8 cellular contexts compared by ENCODE assay signal in the genomic region with DNA sequence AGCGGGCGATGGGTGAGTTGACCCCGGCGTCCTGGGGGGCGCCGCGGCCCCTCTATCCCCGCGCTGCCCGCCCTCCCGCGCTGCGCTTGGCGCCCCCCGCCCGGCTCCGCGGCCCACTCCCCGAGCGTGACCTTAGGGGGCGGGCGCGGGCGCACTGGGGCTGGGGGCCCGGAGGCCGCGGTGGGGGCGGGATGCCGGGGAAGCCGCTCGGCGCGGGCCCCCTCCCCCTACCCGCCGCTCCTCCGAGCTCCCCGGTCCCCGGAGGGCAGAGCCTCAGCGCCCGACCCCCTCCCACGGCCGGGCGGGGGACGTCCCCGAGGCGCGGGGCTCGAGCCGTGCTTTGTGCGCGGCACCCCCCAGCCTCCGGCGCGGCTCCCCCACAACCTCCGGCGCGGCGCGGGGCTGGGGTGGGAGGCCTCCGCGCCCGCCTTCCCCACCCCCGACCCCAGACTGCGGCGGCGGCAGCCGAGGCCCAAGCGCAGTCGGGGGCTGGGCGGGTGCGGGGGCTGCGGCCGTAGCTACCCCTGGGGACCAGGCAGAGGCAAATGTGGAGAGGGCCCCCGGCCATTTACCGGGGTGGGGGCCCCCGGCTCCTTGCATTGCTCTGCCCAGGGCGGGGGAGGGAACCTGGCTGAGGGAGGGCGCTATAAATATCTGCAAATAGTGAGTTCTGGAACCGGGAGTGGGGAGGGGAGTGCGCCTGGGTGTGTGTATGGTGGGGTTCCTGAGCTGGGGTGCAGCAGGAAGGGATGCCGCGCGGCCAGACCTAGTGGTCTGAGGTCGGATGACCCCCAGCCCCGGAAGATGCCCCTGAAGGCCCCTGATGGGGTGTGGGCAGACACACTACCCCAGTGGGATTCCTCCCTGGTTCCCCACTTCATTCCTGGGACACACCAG. TPM values are rescaled to one million over a fixed set of nuclear protein-coding genes. Genes with fewer than 3 reads are reported as not detected.
DNase-seq lines count a peak whose midpoint lies in the region; ATAC-seq and TF ChIP-seq lines count a peak whose summit lies in the region.

No MANE protein-coding gene starts in this region.

- H2BK12ac ChIP-seq in trophoblast cell (ENCODE audit: low read length), result no peak overlapping the region

- H3K4me3 ChIP-seq in OCI-LY1 (ENCODE audit: low read depth, low read length, poor library complexity, severe bottlenecking), result peak overlapping the region; percentile 65
- H3K4me3 ChIP-seq in trophoblast cell (ENCODE audit: low read depth, low read length), result peak overlapping the region; percentile 79

- peaks cover 69% of the 10 kb centered on the region for H3K36me3 ChIP-seq in OCI-LY1 (ENCODE audit: insufficient read depth, low read length)
- H3K36me3 ChIP-seq in trophoblast cell (ENCODE audit: control insufficient read depth in 1 of 2, insufficient read depth in 2 of 2, low read length in 2 of 2), result no peaks in the 10 kb centered on the region

- H3K27ac ChIP-seq in OCI-LY1 (ENCODE audit: low read depth, low read length, poor library complexity, severe bottlenecking) (peak overlapping the region; percentile 98), trophoblast cell (ENCODE audit: low read depth, low read length) (peak overlapping the region; percentile 16)

- H3K14ac ChIP-seq in trophoblast cell (ENCODE audit: low read length), result peak overlapping the region; percentile 79

- H3K9me3 ChIP-seq in OCI-LY1 (ENCODE audit: low read length), result no peaks in the 10 kb centered on the region
- no peaks in the 10 kb centered on the region for H3K9me3 ChIP-seq in trophoblast cell (ENCODE audit: insufficient read depth, low read depth, low read length)

- H4K20me1 ChIP-seq in OCI-LY1 (ENCODE audit: insufficient read depth, low read length), result no peaks in the 10 kb centered on the region

- H2BK120ac ChIP-seq in trophoblast cell (ENCODE audit: insufficient read depth, low read length, poor library complexity), result peak overlapping the region; percentile 26

- H2BK5ac ChIP-seq in trophoblast cell (ENCODE audit: low read depth, low read length, poor library complexity), result peak overlapping the region; percentile 65

- peaks cover 51% of the 10 kb centered on the region for H3K79me2 ChIP-seq in OCI-LY1 (ENCODE audit: insufficient read depth, low read length)
- peaks cover 20% of the 10 kb centered on the region for H3K79me2 ChIP-seq in trophoblast cell (ENCODE audit: control insufficient read depth, insufficient read depth, low read length, poor library complexity)

- peaks cover 4% of the 10 kb centered on the region for H3F3A ChIP-seq in OCI-LY1 (ENCODE audit: insufficient read depth, low read length)

- no peaks in the 10 kb centered on the region for H3K27me3 ChIP-seq in OCI-LY1 (ENCODE audit: insufficient read depth, low read length)
- no peaks in the 10 kb centered on the region for H3K27me3 ChIP-seq in trophoblast cell (ENCODE audit: insufficient read depth, low read length)

- peak overlapping the region; percentile 93 for H4K91ac ChIP-seq in trophoblast cell (ENCODE audit: low read depth, low read length)

- H3K4me2 ChIP-seq in OCI-LY1 (ENCODE audit: low read length) (peak overlapping the region; percentile 93), trophoblast cell (ENCODE audit: low read length) (peak overlapping the region; percentile 81)

- no peak overlapping the region for H3K23ac ChIP-seq in trophoblast cell (ENCODE audit: low read length)

- no peak for ATAC-seq in GM19023 (IDR thresholded peaks at IDR 0.05; ENCODE audit: unreplicated experiment)
- ATAC-seq in GM18511 (IDR thresholded peaks at IDR 0.05; ENCODE audit: unreplicated experiment), result no peak

- H3K4me1 ChIP-seq in OCI-LY1 (ENCODE audit: insufficient read depth, low read length, severe bottlenecking) (peaks cover 88% of the 10 kb centered on the region), trophoblast cell (ENCODE audit: control insufficient read depth in 1 of 2, insufficient read depth in 2 of 2, low read length in 2 of 2) (peaks cover 28 to 37% of the 10 kb centered on the region in 2 experiments)

- DNase-seq in G401 (ENCODE audit: low spot score) (peak; percentile 75), erythroblast (lab: John Stamatoyannopoulos, UW) (peak; percentile 55 to 63), trophoblast cell (no peak), DMS114 treated with DMSO at 0.1 percent for 48 hours (lab: John Stamatoyannopoulos, UW; ENCODE audit: unreplicated experiment) (no peak)
- no peak for DNase-seq in central memory CD4-positive, alpha-beta T cell

- peaks cover 22% of the 10 kb centered on the region for H3K79me1 ChIP-seq in trophoblast cell (ENCODE audit: low read length)

- H3K9me2 ChIP-seq in OCI-LY1 (ENCODE audit: low read depth, low read length), result no peaks in the 10 kb centered on the region

- peak overlapping the region; percentile 91 for H3K4ac ChIP-seq in trophoblast cell (ENCODE audit: low read depth, low read length)

- H2AK5ac ChIP-seq in trophoblast cell (ENCODE audit: low read length), result peak overlapping the region; percentile 42

- no peak for TF ChIP-seq CTCF in OCI-LY1 (IDR thresholded peaks at IDR 0.05; ENCODE audit: low read length)

- H4K12ac ChIP-seq in trophoblast cell (ENCODE audit: low read depth, low read length), result peak overlapping the region; percentile 29

- H2AFZ ChIP-seq in OCI-LY1 (ENCODE audit: low read length), result no peak overlapping the region
- H2AFZ ChIP-seq in trophoblast cell (ENCODE audit: insufficient read depth, low read length, poor library complexity), result peak overlapping the region; percentile 24

- H3K18ac ChIP-seq in trophoblast cell (ENCODE audit: low read length), result peak overlapping the region; percentile 77

- no CpG with 5 or more reads among the region's 85 CpGs for WGBS in trophoblast cell (ENCODE audit: extremely low coverage, insufficient coverage, insufficient read length)

- H3K9ac ChIP-seq in OCI-LY1 (ENCODE audit: low read length) (peak overlapping the region; percentile 85), trophoblast cell (ENCODE audit: low read length) (peak overlapping the region; percentile 51)

- no peak for TF ChIP-seq POLR2A in erythroblast (IDR thresholded peaks at IDR 0.05; ENCODE audit: low read length)

- peak overlapping the region; percentile 72 for H4K8ac ChIP-seq in trophoblast cell (ENCODE audit: low read depth, low read length)

- in situ Hi-C loops in G401 (cut with HindIII; ENCODE audit: low sequenced_read_pairs), result no loop called here

RNA-seq across cellular contexts. Expression of a gene that starts 1.0 kb away (rescaled TPM):
- 13.8 and 18.6 TPM in 2 replicates for total RNA-seq in G401 (2014; rRNA removed; shearing (Covaris generic))
- 19.8 and 20.9 TPM in 2 replicates for polyA plus RNA-seq in trophoblast cell (2013)

RNA-seq across cellular contexts. Expression of a gene that starts 44.3 kb away (rescaled TPM):
- 23.5 and 32.1 TPM in 2 replicates for total RNA-seq in G401 (2014; rRNA removed; shearing (Covaris generic))
- 26.5 and 27.5 TPM in 2 replicates for polyA plus RNA-seq in trophoblast cell (2013)

RNA-seq across cellular contexts. Expression of a gene that starts 58.2 kb away (rescaled TPM):
- 35.1 and 38.2 TPM in 2 replicates for total RNA-seq in G401 (2014; rRNA removed; shearing (Covaris generic))
- polyA plus RNA-seq in trophoblast cell (2013), result 12.9 and 13.2 TPM in 2 replicates

Comparison
In these comparisons a context has a peak if more than half of its experiments do, and no peak if none do; other contexts are left out.
1. DNase-seq: peak in G401 (single experiment) and erythroblast (2 of 2); none in trophoblast cell (0 of 2), central memory CD4-positive, alpha-beta T cell (single experiment) and DMS114 treated with DMSO at 0.1 percent for 48 hours (single experiment).